In the genomic region with DNA sequence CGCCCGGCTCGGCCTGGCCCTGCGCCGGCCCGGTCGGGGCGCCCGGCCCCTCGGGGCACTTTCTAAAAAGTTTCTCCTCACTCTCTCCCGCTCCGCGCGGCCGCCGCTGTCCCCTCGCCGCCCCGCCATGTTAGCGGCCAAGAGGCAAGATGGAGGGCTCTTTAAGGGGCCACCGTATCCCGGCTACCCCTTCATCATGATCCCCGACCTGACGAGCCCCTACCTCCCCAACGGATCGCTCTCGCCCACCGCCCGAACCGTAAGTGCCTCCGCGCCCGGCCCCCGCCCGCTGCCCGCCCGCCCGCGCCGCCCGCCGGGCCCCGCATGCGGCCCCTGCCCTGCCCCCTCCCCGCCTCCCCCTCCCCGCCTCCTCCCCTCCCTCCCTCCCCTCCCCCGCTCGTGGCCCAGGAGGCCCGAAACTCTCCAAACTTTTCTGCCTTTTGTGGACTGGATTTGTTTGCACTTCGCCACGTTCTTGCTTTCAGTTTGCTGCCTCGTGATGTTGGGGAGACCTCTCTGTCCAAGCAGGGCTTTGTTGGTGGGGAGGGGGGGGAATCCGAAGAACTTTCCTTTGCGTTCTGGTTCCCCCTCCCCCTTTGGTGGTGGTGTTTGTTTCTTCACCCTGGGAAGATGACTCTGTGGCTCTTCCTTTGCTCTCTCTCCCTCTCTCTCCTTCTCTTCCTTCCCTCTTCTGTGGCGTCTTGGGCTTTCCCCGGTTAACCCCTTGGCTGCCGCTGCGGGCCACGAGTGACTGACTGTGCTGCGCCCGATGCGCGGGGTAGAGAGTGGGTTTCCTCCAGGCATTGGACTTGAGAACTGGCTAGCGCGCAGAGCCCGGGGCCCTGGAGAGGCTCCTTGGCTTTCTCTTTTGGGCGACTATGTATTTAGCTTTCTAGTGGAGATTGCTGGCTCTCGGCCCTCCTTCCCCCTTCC, we compare ENCODE assay signal across 2 cellular contexts.
TF ChIP-seq lines count a peak whose summit lies in the region.

No MANE protein-coding gene starts in this region.

TF ChIP-seq in A549, 52 proteins besides CTCF, POLR2A, EP300 and RAD21 (continued from another document):
- TF ChIP-seq EHF (CRISPR knock-in tag; IDR thresholded peaks at IDR 0.05) (no peak), GATA3 (IDR thresholded peaks at IDR 0.05; ENCODE audit: borderline replicate concordance) (peak; percentile 65; the same call in 1 of the 2 replicates), KDM5A (IDR thresholded peaks at IDR 0.05) (no peak), FOXS1 (CRISPR knock-in tag; IDR thresholded peaks at IDR 0.05) (no peak), FOSL2 (IDR thresholded peaks at IDR 0.05) (no peak), FOSL2 (CRISPR knock-in tag; IDR thresholded peaks at IDR 0.05) (peak; percentile 52), ZC3H11A (IDR thresholded peaks at IDR 0.05) (no peak), HOXB5 (CRISPR knock-in tag; IDR thresholded peaks at IDR 0.05) (no peak), POLR2AphosphoS2 (conservative IDR thresholded peaks at IDR 0.05; ENCODE audit: low read length) (no peak), JUNB (IDR thresholded peaks at IDR 0.05) (no peak), ZNF302 (CRISPR knock-in tag; IDR thresholded peaks at IDR 0.05) (no peak), CBX8 (IDR thresholded peaks at IDR 0.05) (no peak), HEYL (CRISPR knock-in tag; IDR thresholded peaks at IDR 0.05) (no peak), MAX (IDR thresholded peaks at IDR 0.05) (peak; percentile 63; the same call in 1 of the 2 replicates), CHD4 (IDR thresholded peaks at IDR 0.05; ENCODE audit: borderline replicate concordance) (no peak), CEBPB (IDR thresholded peaks at IDR 0.05) (peak in 1 of 2 experiments; percentile 49; a peak in 1 of 4 replicates), NFE2L2 (conservative IDR thresholded peaks at IDR 0.05; ENCODE audit: low read length) (no peak), MAZ (IDR thresholded peaks at IDR 0.05; ENCODE audit: borderline replicate concordance, low read depth, low read length) (no peak), PBX3 (IDR thresholded peaks at IDR 0.05) (peak; percentile 46; the same call in 1 of the 2 replicates), HOXB13 (CRISPR knock-in tag; IDR thresholded peaks at IDR 0.05; ENCODE audit: low read depth) (no peak), RARB (CRISPR knock-in tag; IDR thresholded peaks at IDR 0.05) (no peak), SMC3 (IDR thresholded peaks at IDR 0.05) (peak; percentile 30; the same call in 2 of the 3 replicates), CHD2 (IDR thresholded peaks at IDR 0.05; ENCODE audit: low read length, partially characterized antibody) (no peak), TP53 (CRISPR knock-in tag; IDR thresholded peaks at IDR 0.05) (no peak), E2F6 (IDR thresholded peaks at IDR 0.05; ENCODE audit: borderline replicate concordance, low read depth) (0 out of 2 replicates have a peak, but pooled peaks have one; percentile 30)
- TF ChIP-seq, protein P1, sequence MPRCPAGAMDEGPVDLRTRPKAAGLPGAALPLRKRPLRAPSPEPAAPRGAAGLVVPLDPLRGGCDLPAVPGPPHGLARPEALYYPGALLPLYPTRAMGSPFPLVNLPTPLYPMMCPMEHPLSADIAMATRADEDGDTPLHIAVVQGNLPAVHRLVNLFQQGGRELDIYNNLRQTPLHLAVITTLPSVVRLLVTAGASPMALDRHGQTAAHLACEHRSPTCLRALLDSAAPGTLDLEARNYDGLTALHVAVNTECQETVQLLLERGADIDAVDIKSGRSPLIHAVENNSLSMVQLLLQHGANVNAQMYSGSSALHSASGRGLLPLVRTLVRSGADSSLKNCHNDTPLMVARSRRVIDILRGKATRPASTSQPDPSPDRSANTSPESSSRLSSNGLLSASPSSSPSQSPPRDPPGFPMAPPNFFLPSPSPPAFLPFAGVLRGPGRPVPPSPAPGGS (IDR thresholded peaks at IDR 0.05) = no peak; the same call in 1 of the 3 replicates
- TF ChIP-seq, protein P2, sequence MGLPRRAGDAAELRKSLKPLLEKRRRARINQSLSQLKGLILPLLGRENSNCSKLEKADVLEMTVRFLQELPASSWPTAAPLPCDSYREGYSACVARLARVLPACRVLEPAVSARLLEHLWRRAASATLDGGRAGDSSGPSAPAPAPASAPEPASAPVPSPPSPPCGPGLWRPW (IDR thresholded peaks at IDR 0.05) = no peak
- TF ChIP-seq, protein P3, sequence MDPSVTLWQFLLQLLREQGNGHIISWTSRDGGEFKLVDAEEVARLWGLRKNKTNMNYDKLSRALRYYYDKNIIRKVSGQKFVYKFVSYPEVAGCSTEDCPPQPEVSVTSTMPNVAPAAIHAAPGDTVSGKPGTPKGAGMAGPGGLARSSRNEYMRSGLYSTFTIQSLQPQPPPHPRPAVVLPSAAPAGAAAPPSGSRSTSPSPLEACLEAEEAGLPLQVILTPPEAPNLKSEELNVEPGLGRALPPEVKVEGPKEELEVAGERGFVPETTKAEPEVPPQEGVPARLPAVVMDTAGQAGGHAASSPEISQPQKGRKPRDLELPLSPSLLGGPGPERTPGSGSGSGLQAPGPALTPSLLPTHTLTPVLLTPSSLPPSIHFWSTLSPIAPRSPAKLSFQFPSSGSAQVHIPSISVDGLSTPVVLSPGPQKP (IDR thresholded peaks at IDR 0.05; ENCODE audit: low read depth, low read length) = no peak

TF ChIP-seq in GM23338, 12 proteins besides CTCF, POLR2A, EP300 and RAD21 (continued from another document):
- TF ChIP-seq, protein P4, sequence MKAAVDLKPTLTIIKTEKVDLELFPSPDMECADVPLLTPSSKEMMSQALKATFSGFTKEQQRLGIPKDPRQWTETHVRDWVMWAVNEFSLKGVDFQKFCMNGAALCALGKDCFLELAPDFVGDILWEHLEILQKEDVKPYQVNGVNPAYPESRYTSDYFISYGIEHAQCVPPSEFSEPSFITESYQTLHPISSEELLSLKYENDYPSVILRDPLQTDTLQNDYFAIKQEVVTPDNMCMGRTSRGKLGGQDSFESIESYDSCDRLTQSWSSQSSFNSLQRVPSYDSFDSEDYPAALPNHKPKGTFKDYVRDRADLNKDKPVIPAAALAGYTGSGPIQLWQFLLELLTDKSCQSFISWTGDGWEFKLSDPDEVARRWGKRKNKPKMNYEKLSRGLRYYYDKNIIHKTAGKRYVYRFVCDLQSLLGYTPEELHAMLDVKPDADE (IDR thresholded peaks at IDR 0.05) = no peak
- TF ChIP-seq, protein P5, sequence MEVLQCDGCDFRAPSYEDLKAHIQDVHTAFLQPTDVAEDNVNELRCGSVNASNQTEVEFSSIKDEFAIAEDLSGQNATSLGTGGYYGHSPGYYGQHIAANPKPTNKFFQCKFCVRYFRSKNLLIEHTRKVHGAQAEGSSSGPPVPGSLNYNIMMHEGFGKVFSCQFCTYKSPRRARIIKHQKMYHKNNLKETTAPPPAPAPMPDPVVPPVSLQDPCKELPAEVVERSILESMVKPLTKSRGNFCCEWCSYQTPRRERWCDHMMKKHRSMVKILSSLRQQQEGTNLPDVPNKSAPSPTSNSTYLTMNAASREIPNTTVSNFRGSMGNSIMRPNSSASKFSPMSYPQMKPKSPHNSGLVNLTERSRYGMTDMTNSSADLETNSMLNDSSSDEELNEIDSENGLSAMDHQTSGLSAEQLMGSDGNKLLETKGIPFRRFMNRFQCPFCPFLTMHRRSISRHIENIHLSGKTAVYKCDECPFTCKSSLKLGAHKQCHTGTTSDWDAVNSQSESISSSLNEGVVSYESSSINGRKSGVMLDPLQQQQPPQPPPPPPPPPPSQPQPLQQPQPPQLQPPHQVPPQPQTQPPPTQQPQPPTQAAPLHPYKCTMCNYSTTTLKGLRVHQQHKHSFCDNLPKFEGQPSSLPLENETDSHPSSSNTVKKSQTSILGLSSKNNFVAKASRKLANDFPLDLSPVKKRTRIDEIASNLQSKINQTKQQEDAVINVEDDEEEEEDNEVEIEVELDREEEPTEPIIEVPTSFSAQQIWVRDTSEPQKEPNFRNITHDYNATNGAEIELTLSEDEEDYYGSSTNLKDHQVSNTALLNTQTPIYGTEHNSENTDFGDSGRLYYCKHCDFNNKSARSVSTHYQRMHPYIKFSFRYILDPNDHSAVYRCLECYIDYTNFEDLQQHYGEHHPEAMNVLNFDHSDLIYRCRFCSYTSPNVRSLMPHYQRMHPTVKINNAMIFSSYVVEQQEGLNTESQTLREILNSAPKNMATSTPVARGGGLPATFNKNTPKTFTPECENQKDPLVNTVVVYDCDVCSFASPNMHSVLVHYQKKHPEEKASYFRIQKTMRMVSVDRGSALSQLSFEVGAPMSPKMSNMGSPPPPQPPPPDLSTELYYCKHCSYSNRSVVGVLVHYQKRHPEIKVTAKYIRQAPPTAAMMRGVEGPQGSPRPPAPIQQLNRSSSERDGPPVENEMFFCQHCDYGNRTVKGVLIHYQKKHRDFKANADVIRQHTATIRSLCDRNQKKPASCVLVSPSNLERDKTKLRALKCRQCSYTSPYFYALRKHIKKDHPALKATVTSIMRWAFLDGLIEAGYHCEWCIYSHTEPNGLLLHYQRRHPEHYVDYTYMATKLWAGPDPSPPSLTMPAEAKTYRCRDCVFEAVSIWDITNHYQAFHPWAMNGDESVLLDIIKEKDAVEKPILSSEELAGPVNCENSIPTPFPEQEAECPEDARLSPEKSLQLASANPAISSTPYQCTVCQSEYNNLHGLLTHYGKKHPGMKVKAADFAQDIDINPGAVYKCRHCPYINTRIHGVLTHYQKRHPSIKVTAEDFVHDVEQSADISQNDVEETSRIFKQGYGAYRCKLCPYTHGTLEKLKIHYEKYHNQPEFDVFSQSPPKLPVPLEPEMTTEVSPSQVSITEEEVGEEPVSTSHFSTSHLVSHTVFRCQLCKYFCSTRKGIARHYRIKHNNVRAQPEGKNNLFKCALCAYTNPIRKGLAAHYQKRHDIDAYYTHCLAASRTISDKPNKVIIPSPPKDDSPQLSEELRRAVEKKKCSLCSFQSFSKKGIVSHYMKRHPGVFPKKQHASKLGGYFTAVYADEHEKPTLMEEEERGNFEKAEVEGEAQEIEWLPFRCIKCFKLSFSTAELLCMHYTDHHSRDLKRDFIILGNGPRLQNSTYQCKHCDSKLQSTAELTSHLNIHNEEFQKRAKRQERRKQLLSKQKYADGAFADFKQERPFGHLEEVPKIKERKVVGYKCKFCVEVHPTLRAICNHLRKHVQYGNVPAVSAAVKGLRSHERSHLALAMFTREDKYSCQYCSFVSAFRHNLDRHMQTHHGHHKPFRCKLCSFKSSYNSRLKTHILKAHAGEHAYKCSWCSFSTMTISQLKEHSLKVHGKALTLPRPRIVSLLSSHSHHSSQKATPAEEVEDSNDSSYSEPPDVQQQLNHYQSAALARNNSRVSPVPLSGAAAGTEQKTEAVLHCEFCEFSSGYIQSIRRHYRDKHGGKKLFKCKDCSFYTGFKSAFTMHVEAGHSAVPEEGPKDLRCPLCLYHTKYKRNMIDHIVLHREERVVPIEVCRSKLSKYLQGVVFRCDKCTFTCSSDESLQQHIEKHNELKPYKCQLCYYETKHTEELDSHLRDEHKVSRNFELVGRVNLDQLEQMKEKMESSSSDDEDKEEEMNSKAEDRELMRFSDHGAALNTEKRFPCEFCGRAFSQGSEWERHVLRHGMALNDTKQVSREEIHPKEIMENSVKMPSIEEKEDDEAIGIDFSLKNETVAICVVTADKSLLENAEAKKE (CRISPR knock-in tag; IDR thresholded peaks at IDR 0.05) = no peak
